8 cellular contexts compared by ENCODE assay signal in genomic region chr10:80260295-80261243, GRCh38. TPM values are rescaled to one million over a fixed set of nuclear protein-coding genes. Genes with fewer than 3 reads are reported as not detected.
A peak's percentile ranks its signal among the peaks of the same experiment; 100 is the strongest.
DNase-seq lines count a peak whose midpoint lies in the region; ATAC-seq and TF ChIP-seq lines count a peak whose summit lies in the region.

No MANE protein-coding gene starts in this region.

- TF ChIP-seq CTCF in GM12801 (IDR thresholded peaks at IDR 0.05; ENCODE audit: extremely low read depth, insufficient read length): peak; percentile 72

- no peak overlapping the region for H3K4me3 Mint-ChIP-seq in immature natural killer cell
- no peak overlapping the region for H3K4me3 Mint-ChIP-seq in stimulated activated effector memory CD8-positive, alpha-beta T cell treated with anti-CD3 and anti-CD28 coated beads, Interleukin-12 subunit alpha, Interleukin-12 subunit beta, amount 100 ng/mL, for 72 hours
- H3K4me3 Mint-ChIP-seq in T-helper 2 cell treated with Interferon-gamma antibody and Interleukin-4, amounts not matched to agents 5 μg/mL and 100 μg/mL, for 36 hours: no peak overlapping the region

- in situ Hi-C loops in ACHN (cut with HindIII; ENCODE audit: low pct_ligation_motif_present, low pct_unique_long_range_greater_than_20kb, low sequenced_read_pairs): no loop called here

- H3K4me1 Mint-ChIP-seq in immature natural killer cell: no peaks in the 10 kb centered on the region
- H3K4me1 Mint-ChIP-seq in stimulated activated effector memory CD8-positive, alpha-beta T cell treated with anti-CD3 and anti-CD28 coated beads, Interleukin-12 subunit alpha, Interleukin-12 subunit beta, amount 100 ng/mL, for 72 hours: no peaks in the 10 kb centered on the region
- H3K4me1 Mint-ChIP-seq in T-helper 2 cell treated with Interferon-gamma antibody and Interleukin-4, amounts not matched to agents 5 μg/mL and 100 μg/mL, for 36 hours (ENCODE audit: low read depth): peaks cover 6% of the 10 kb centered on the region

- no peak overlapping the region for H3K27ac Mint-ChIP-seq in immature natural killer cell
- no peak overlapping the region for H3K27ac Mint-ChIP-seq in stimulated activated effector memory CD8-positive, alpha-beta T cell treated with anti-CD3 and anti-CD28 coated beads, Interleukin-12 subunit alpha, Interleukin-12 subunit beta, amount 100 ng/mL, for 72 hours
- no peak overlapping the region for H3K27ac Mint-ChIP-seq in T-helper 2 cell treated with Interferon-gamma antibody and Interleukin-4, amounts not matched to agents 5 μg/mL and 100 μg/mL, for 36 hours

- DNase-seq in ACHN (peak; percentile 40), NCI-H2081 (lab: John Stamatoyannopoulos, UW) (peak; percentile 2 to 5), amniotic epithelial cell (ENCODE audit: low read depth) (peak; percentile 4), immature natural killer cell (peak; percentile 23 to 29 (median 25))
- DNase-seq in stimulated activated effector memory CD8-positive, alpha-beta T cell treated with anti-CD3 and anti-CD28 coated beads, Interleukin-12 subunit alpha, Interleukin-12 subunit beta, amount 100 ng/mL, for 72 hours (ENCODE audit: low spot score in 2 of 2): peak; percentile 33 to 74
- DNase-seq in T-helper 2 cell treated with Interferon-gamma antibody and Interleukin-4, amounts not matched to agents 5 μg/mL and 100 μg/mL, for 36 hours (ENCODE audit: low spot score): no peak

- H3K36me3 Mint-ChIP-seq in immature natural killer cell: no peaks in the 10 kb centered on the region
- no peaks in the 10 kb centered on the region for H3K36me3 Mint-ChIP-seq in stimulated activated effector memory CD8-positive, alpha-beta T cell treated with anti-CD3 and anti-CD28 coated beads, Interleukin-12 subunit alpha, Interleukin-12 subunit beta, amount 100 ng/mL, for 72 hours
- H3K36me3 Mint-ChIP-seq in T-helper 2 cell treated with Interferon-gamma antibody and Interleukin-4, amounts not matched to agents 5 μg/mL and 100 μg/mL, for 36 hours (ENCODE audit: low read depth): no peaks in the 10 kb centered on the region

- H3K9me3 Mint-ChIP-seq in immature natural killer cell: no peaks in the 10 kb centered on the region
- no peaks in the 10 kb centered on the region for H3K9me3 Mint-ChIP-seq in stimulated activated effector memory CD8-positive, alpha-beta T cell treated with anti-CD3 and anti-CD28 coated beads, Interleukin-12 subunit alpha, Interleukin-12 subunit beta, amount 100 ng/mL, for 72 hours
- no peaks in the 10 kb centered on the region for H3K9me3 Mint-ChIP-seq in T-helper 2 cell treated with Interferon-gamma antibody and Interleukin-4, amounts not matched to agents 5 μg/mL and 100 μg/mL, for 36 hours

- peaks cover 0 to 5% (median 2%) of the 10 kb centered on the region in 3 donors for H3K27me3 Mint-ChIP-seq in immature natural killer cell (ENCODE audit: low read depth in 3 of 3)
- H3K27me3 Mint-ChIP-seq in T-helper 2 cell treated with Interferon-gamma antibody and Interleukin-4, amounts not matched to agents 5 μg/mL and 100 μg/mL, for 36 hours (ENCODE audit: low read depth): peaks cover 7% of the 10 kb centered on the region

- ATAC-seq in stimulated activated effector memory CD8-positive, alpha-beta T cell treated with anti-CD3 and anti-CD28 coated beads, Interleukin-12 subunit alpha, Interleukin-12 subunit beta, amount 100 ng/mL, for 72 hours: no peak
- no peak for ATAC-seq in HG02759 (IDR thresholded peaks at IDR 0.05; ENCODE audit: unreplicated experiment)

RNA-seq across cellular contexts. Expression of gene MAT1A, which starts 28.9 kb away (rescaled TPM):
- not detected for polyA plus RNA-seq in immature natural killer cell

RNA-seq across cellular contexts. Expression of gene ANXA11, which starts 55.2 kb away (rescaled TPM):
- polyA plus RNA-seq in immature natural killer cell: 100 to 1,000 TPM; 136 to 270 (median 181) TPM
